Comparison of ENCODE assay signal across 8 cellular contexts in the genomic region with DNA sequence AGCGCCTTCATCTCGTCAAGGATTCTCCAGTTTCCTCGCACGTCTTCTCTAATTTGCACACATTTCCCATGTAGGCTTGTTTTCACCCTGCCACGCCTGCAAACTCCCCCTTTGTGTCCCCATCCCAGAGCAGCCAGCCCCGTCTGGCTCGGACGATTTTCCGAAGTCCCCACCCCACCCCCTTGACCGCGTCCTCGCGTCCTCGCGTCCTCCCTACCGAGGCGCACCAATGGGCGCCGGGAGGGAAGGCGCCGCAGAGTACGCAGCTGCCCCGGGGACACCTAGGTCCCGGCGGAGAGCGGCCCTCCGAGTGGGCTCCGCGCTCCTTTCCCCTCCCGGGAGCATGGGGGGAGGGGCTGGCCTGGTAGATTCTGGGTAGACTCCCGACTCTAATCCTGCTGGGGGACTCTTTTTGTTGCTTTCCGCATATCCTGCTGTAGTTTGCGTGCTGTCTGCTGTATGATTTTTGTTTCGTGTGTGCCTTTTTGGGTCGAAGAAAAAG. TPM values are rescaled to one million over a fixed set of nuclear protein-coding genes. Genes with fewer than 3 reads are reported as not detected.
DNase-seq lines count a peak whose midpoint lies in the region; ATAC-seq and TF ChIP-seq lines count a peak whose summit lies in the region.

No MANE protein-coding gene starts in this region.

- H3K9me3 ChIP-seq in mammary epithelial cell (replicated peaks; ENCODE audit: insufficient read depth, low read length) (no peaks in the 10 kb centered on the region), spleen (no peaks in the 10 kb centered on the region)

- H3K36me3 ChIP-seq in mammary epithelial cell (ENCODE audit: insufficient read depth, low read length) (no peaks in the 10 kb centered on the region), spleen (no peaks in the 10 kb centered on the region)

- CTCF ChIA-PET in mammary epithelial cell (lab: Charles Lee; ENCODE audit: low non-redundant PET) = no interaction called here

- H3K27me3 ChIP-seq in mammary epithelial cell (ENCODE audit: insufficient read depth, low read length) (no peaks in the 10 kb centered on the region), spleen (replicated peaks in 1 of 7) (peaks cover 0 to 58% (median 20%) of the 10 kb centered on the region in 7 donors)

- WGBS in mammary epithelial cell (ENCODE audit: low coverage, missing lambda C conversion rate) = 4% methylated on average over 15 of the region's 35 CpGs
- WGBS in spleen, 5 donors = 1 to 6% (median 2%) methylated on average over 30 to 35 of the region's 35 CpGs

- no peaks in the 10 kb centered on the region for H4K20me1 ChIP-seq in mammary epithelial cell (ENCODE audit: insufficient read depth, low read length)

- peak overlapping the region; percentile 81 for H2AFZ ChIP-seq in mammary epithelial cell (ENCODE audit: low read depth, low read length)

- dilution Hi-C loops in mammary epithelial cell (cut with HindIII; ENCODE audit: low sequenced_read_pairs) = no loop called here

- BruUV-seq in mammary epithelial cell (replicated peaks; lab: Mats Ljungman, UMichigan) = no TSS peak

- TF ChIP-seq CTCF in mammary epithelial cell (conservative IDR thresholded peaks at IDR 0.05 in 1 of 2, IDR thresholded peaks at IDR 0.05 in 1 of 2; ENCODE audit: extremely low read depth in 1 of 2, insufficient read depth in 1 of 2, low read depth in 1 of 2, low read length in 2 of 2) (no peak), spleen (IDR thresholded peaks at IDR 0.05 in 8 of 11, conservative IDR thresholded peaks at IDR 0.05 in 3 of 11) (no peak)

- DNase-seq in Daoy (ENCODE audit: low read depth) (peak; percentile 49), NCI-H345 treated with DMSO at 0.1 percent for 48 hours (lab: John Stamatoyannopoulos, UW; ENCODE audit: unreplicated experiment) (peak; percentile 32), mammary epithelial cell (peak; percentile 33), islet precursor cell (peak; percentile 67), spleen (peak; percentile 75), NCI-H187 (lab: John Stamatoyannopoulos, UW) (no peak)
- DNase-seq in NK-92 treated with Interleukin-12 subunit alpha and Interleukin-12 subunit beta, amount 100 ng/mL, for 24 hours (lab: John Stamatoyannopoulos, UW) = no peak

- in situ Hi-C loops in mammary epithelial cell (cut with MboI; ENCODE audit: low sequenced_read_pairs in 2 of 2) = no loop called here

- peaks cover 14% of the 10 kb centered on the region for H3K79me2 ChIP-seq in mammary epithelial cell (ENCODE audit: insufficient read depth, low read length)

- no peak overlapping the region for H3K27ac ChIP-seq in mammary epithelial cell (ENCODE audit: insufficient read depth, low read depth, low read length)
- H3K27ac ChIP-seq in spleen = peak overlapping the region in 7 of 8 donors; percentile 84 to 87 (median 86)

- peaks cover 22% of the 10 kb centered on the region for H3K4me1 ChIP-seq in mammary epithelial cell (ENCODE audit: insufficient read depth, low read length)
- H3K4me1 ChIP-seq in spleen = peaks cover 12 to 59% (median 41%) of the 10 kb centered on the region in 6 donors

- peak overlapping the region; percentile 100 for H3K4me2 ChIP-seq in mammary epithelial cell (ENCODE audit: insufficient read depth, low read depth, low read length)

- intact Hi-C loops in mammary epithelial cell (cut with micrococcal nuclease) = loop anchor here (1.0 to 5.0 kb wide), 4 partner anchors 36 to 353 kb away; no protein-coding TSS in a partner anchor
- intact Hi-C loops in spleen (cut with DNase I; ENCODE audit: low total_unique reads) = loop anchor here (10.0 kb wide), 1 partner anchor 204 kb away; no protein-coding TSS in a partner anchor

- peak overlapping the region; percentile 43 for H3K9ac ChIP-seq in mammary epithelial cell (ENCODE audit: insufficient read depth, low read length)

- ATAC-seq in GM19351 (IDR thresholded peaks at IDR 0.05; ENCODE audit: unreplicated experiment) = no peak

- H3K4me3 ChIP-seq in mammary epithelial cell (replicated peaks in 1 of 3; ENCODE audit: insufficient read depth in 1 of 3, low read depth in 2 of 3, low read length in 3 of 3) (peak overlapping the region; percentile 43 to 76 (median 64)), spleen (peak overlapping the region; percentile 52 to 84 (median 60))

- TF ChIP-seq POLR2A in spleen (IDR thresholded peaks at IDR 0.05) = no peak

RNA-seq across cellular contexts. Expression of a gene that starts 1.3 kb away (rescaled TPM):
- total RNA-seq in Daoy (2014; rRNA removed; shearing (Covaris generic)) = 5.3 and 7.1 TPM in 2 replicates
- total RNA-seq in mammary epithelial cell = 10 to 100 TPM in 1 of 2 donors, 1 to 10 TPM in 1; 4.6 to 12.0 TPM
- polyA plus RNA-seq in mammary epithelial cell = 1.7 TPM
- 12.6 TPM for polyA minus RNA-seq in mammary epithelial cell
- 10 to 100 TPM in 6 of 7 donors, 1 to 10 TPM in 1; 9.5 to 17.3 (median 13.0) TPM for total RNA-seq in spleen
- 1 to 10 TPM; 1.1 to 2.7 (median 1.4) TPM for polyA plus RNA-seq in spleen

Comparison
In these comparisons a context has a peak if more than half of its experiments do, and no peak if none do; other contexts are left out.
1. DNase-seq: peak in Daoy (single experiment), NCI-H345 treated with DMSO at 0.1 percent for 48 hours (single experiment), mammary epithelial cell (single experiment), islet precursor cell (single experiment) and spleen (single experiment); none in NK-92 treated with Interleukin-12 subunit alpha and Interleukin-12 subunit beta, amount 100 ng/mL, for 24 hours (single experiment) and NCI-H187 (0 of 2).